ENCODE assay signal across 8 cellular contexts in genomic region chr22:37953437-37954179, GRCh38. TPM values are rescaled to one million over a fixed set of nuclear protein-coding genes. Genes with fewer than 3 reads are reported as not detected.
DNase-seq lines count a peak whose midpoint lies in the region; ATAC-seq and TF ChIP-seq lines count a peak whose summit lies in the region.

C22orf23 (minus strand) TSS chr22:37953601; CDS start chr22:37953149, 452 bp downstream.
POLR2F (plus strand) TSS chr22:37953699; CDS start chr22:37953788, 89 bp downstream.

- CTCF ChIA-PET in PC-9 (lab: Charles Lee): interaction anchor here (0.6 to 2.3 kb wide), 7 partner anchors 12 to 345 kb away, joined by 3 to 20 read pairs (median 8); partner anchors contain the start of gene GGA1

- H3K79me2 ChIP-seq in PC-9 (ENCODE audit: low read depth): peaks cover 35% of the 10 kb centered on the region

- in situ Hi-C loops in KBM-7 (cut with MboI; ENCODE audit: low pct_unique_long_range_greater_than_20kb, low sequenced_read_pairs): no loop called here

- peaks cover 13% of the 10 kb centered on the region for H3K27me3 Mint-ChIP-seq in activated T-cell treated with anti-CD3 and anti-CD28 coated beads, Interleukin-2, amount 50 U/mL, for 4 hours (ENCODE audit: low read depth)

- peaks cover 24% of the 10 kb centered on the region for H3F3A ChIP-seq in PC-9 (ENCODE audit: insufficient read depth, low read depth)

- no peaks in the 10 kb centered on the region for H3K27me3 ChIP-seq in PC-9 (ENCODE audit: insufficient read depth, low read depth)
- H3K27me3 ChIP-seq in mucosa of stomach (ENCODE audit: control insufficient read depth, insufficient read depth, low read length): peaks cover 3% of the 10 kb centered on the region

- H4K20me1 ChIP-seq in PC-9 (ENCODE audit: insufficient read depth): no peaks in the 10 kb centered on the region; the same call in 1 of the 2 replicates

- H3K4me3 Mint-ChIP-seq in activated T-cell treated with anti-CD3 and anti-CD28 coated beads, Interleukin-2, amount 50 U/mL, for 4 hours: peak within 1 kb of the TSS; percentile 94

- peaks cover 22% of the 10 kb centered on the region for H3K36me3 Mint-ChIP-seq in activated T-cell treated with anti-CD3 and anti-CD28 coated beads, Interleukin-2, amount 50 U/mL, for 4 hours (ENCODE audit: insufficient read depth)

- H3K9ac ChIP-seq in mucosa of stomach (ENCODE audit: low read length): peak within 1 kb of the TSS; percentile 93

- intact Hi-C loops in PC-9 (cut with micrococcal nuclease; ENCODE audit: unreplicated experiment): loop anchor here (1.0 to 5.0 kb wide), 2 partner anchors 66 to 111 kb away; partner anchors contain the start of gene ANKRD54

- H3K4me1 ChIP-seq in PC-9 (replicated peaks; ENCODE audit: insufficient read depth) (peaks cover 18% of the 10 kb centered on the region), mucosa of stomach (ENCODE audit: control insufficient read depth, insufficient read depth, low read length) (peaks cover 18% of the 10 kb centered on the region)

- peak within 1 kb of the TSS; percentile 1; the same call in 1 of the 2 replicates for H3K27ac ChIP-seq in PC-9

- peak within 1 kb of the TSS; percentile 89 for H3K4me2 ChIP-seq in PC-9

- peaks cover 14% of the 10 kb centered on the region for H3K36me3 ChIP-seq in PC-9 (ENCODE audit: low read depth)
- H3K36me3 ChIP-seq in mucosa of stomach (ENCODE audit: control insufficient read depth, insufficient read depth, low read length): no peaks in the 10 kb centered on the region

- POLR2A ChIA-PET in PC-9 (lab: Charles Lee; ENCODE audit: unreplicated experiment): interaction anchor here (0.5 to 0.9 kb wide), 8 partner anchors 9 to 295 kb away, joined by 3 to 17 read pairs (median 3); partner anchors contain the start of genes BAIAP2L2 and GCAT

- H3K9me2 ChIP-seq in PC-9 (ENCODE audit: insufficient read depth): no peaks in the 10 kb centered on the region

- TF ChIP-seq CTCF in PC-9 (conservative IDR thresholded peaks at IDR 0.05): no peak

- no peaks in the 10 kb centered on the region for H3K9me3 Mint-ChIP-seq in activated T-cell treated with anti-CD3 and anti-CD28 coated beads, Interleukin-2, amount 50 U/mL, for 4 hours

- H2AFZ ChIP-seq in PC-9: peak within 1 kb of the TSS; percentile 97

- peak within 1 kb of the TSS; percentile 68 for H3K4me3 ChIP-seq in PC-9
- H3K4me3 ChIP-seq in mucosa of stomach (ENCODE audit: low read length): peak within 1 kb of the TSS; percentile 95

- H3K9me3 ChIP-seq in PC-9 (ENCODE audit: insufficient read depth, low read depth) (no peaks in the 10 kb centered on the region), mucosa of stomach (ENCODE audit: control insufficient read depth, low read length) (no peaks in the 10 kb centered on the region)

- DNase-seq in DMS79 (lab: John Stamatoyannopoulos, UW) (peak; percentile 39), KBM-7 (peak; percentile 94), PC-9 (peak; percentile 91 to 96)
- peak; percentile 95 for DNase-seq in activated T-cell treated with anti-CD3 and anti-CD28 coated beads, Interleukin-2, amount 50 U/mL, for 4 hours
- DNase-seq in stimulated activated CD8-positive, alpha-beta memory T cell treated with anti-CD3 and anti-CD28 coated beads, Interleukin-4, amount 100 ng/mL, for 48 hours: peak; percentile 97

- ATAC-seq in GM21717 (IDR thresholded peaks at IDR 0.05; ENCODE audit: unreplicated experiment) (peak; percentile 59), esophagus mucosa (peak; percentile 93)
- ATAC-seq in activated T-cell treated with anti-CD3 and anti-CD28 coated beads, Interleukin-2, amount 50 U/mL, for 4 hours: peak; percentile 97

- no TSS peak for BruUV-seq in PC-9 (replicated peaks; lab: Mats Ljungman, UMichigan)

- peaks cover 32% of the 10 kb centered on the region for H3K4me1 Mint-ChIP-seq in activated T-cell treated with anti-CD3 and anti-CD28 coated beads, Interleukin-2, amount 50 U/mL, for 4 hours (ENCODE audit: low read depth)

RNA-seq across cellular contexts. Expression of gene C22orf23, which starts in this region (rescaled TPM):
- total RNA-seq in PC-9 (2021) (1.0 and 1.7 TPM in 2 replicates), esophagus mucosa (not detected)
- under 1 TPM in 1 of 3 donors, not detected in 2; 0.46 TPM for total RNA-seq in activated T-cell treated with anti-CD3 and anti-CD28 coated beads, Interleukin-2, amount 50 U/mL, for 4 hours

RNA-seq across cellular contexts. Expression of gene POLR2F, which starts in this region (rescaled TPM):
- total RNA-seq in PC-9 (2021) (147 and 180 TPM in 2 replicates), esophagus mucosa (67.8 TPM)
- 100 to 1,000 TPM; 155 to 176 (median 163) TPM for total RNA-seq in activated T-cell treated with anti-CD3 and anti-CD28 coated beads, Interleukin-2, amount 50 U/mL, for 4 hours

Comparison
In these comparisons a context has a peak if more than half of its experiments do, and no peak if none do; other contexts are left out.
1. Peak in every context shown above with its lines: DNase-seq, ATAC-seq, H3K4me3 ChIP-seq and H3K27ac ChIP-seq.
2. DNase-seq: peak in every context shown above with its lines; median percentile 97 in stimulated activated CD8-positive, alpha-beta memory T cell treated with anti-CD3 and anti-CD28 coated beads, Interleukin-4, amount 100 ng/mL, for 48 hours; 95 in activated T-cell treated with anti-CD3 and anti-CD28 coated beads, Interleukin-2, amount 50 U/mL, for 4 hours; 94 in KBM-7; 94 in PC-9; 39 in DMS79.